In the genomic region with DNA sequence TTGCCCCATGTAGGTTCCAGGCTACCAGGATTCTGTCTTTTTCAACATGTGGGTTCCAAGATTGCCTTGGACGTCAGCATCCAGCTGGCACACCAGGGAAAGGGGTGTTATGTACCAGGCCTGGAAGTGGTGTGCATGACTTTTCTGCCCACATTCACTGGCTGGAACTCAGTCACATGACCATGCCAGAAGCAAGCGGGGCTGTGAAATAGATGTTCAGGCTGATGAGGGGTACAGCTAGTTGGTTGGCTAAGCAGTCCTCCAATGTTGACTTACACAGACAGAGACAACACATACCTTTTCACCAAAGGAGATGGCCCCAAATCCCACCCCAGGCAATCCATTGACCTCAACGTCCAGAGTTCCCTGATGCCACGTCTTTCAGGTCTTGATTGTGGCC, we compare ENCODE assay signal across 36 cellular contexts.
"Had no signal": no experiment of that assay in that cellular context is flagged by ENCODE, and none has a peak within 500 bp of the region (broad histone marks: within the 10 kb centered on the region; RNA-seq: fewer than 3 reads in every experiment).

No MANE protein-coding gene starts in this region.

- H3K27me3 ChIP-seq: adrenal gland, ascending aorta, breast epithelium, dorsolateral prefrontal cortex, esophagus muscularis mucosa, foreskin keratinocyte, gastroesophageal sphincter, heart right ventricle had no signal

- H3K4me3 ChIP-seq: adrenal gland, ascending aorta, breast epithelium, coronary artery, dorsolateral prefrontal cortex, esophagus muscularis mucosa, gastroesophageal sphincter, heart right ventricle had no signal

- DNase-seq: activated B cell treated with CpG ODN at 0.5 μM for 24 hours; activated CD4-positive, alpha-beta T cell treated with anti-CD3 and anti-CD28 coated beads for 48 hours; activated CD4-positive, alpha-beta T cell treated with anti-CD3 and anti-CD28 coated beads, Interleukin-2, amount 50 U/mL, for 1 hour; activated CD4-positive, alpha-beta T cell treated with anti-CD3 and anti-CD28 coated beads, Interleukin-2, amount 50 U/mL, for 48 hours; activated CD8-positive, alpha-beta memory T cell treated with anti-CD3 and anti-CD28 coated beads for 24 hours; activated CD8-positive, alpha-beta T cell treated with anti-CD3 and anti-CD28 coated beads for 36 hours; activated effector memory CD4-positive, alpha-beta T cell treated with Interleukin-2 at 50 U/mL for 16 hours; activated gamma-delta T cell treated with Interleukin-2 at 50 U/mL for 16 hours; activated naive CD4-positive, alpha-beta T cell treated with anti-CD3 and anti-CD28 coated beads for 36 hours; activated naive CD8-positive, alpha-beta T cell treated with anti-CD3 and anti-CD28 coated beads for 36 hours; activated naive CD8-positive, alpha-beta T cell treated with anti-CD3 and anti-CD28 coated beads, Interleukin-2, amount 50 U/mL, for 24 hours; activated T-cell treated with anti-CD3 and anti-CD28 coated beads, Interleukin-2, amount 50 U/mL, for 4 hours; adrenal gland; amygdala; dorsolateral prefrontal cortex; effector memory CD4-positive, alpha-beta T cell; erythroblast; foreskin keratinocyte; heart right ventricle; T-helper 1 cell; T-helper 17 cell; T1000; WERI-Rb-1 had no signal

- H3K4me1 ChIP-seq: adrenal gland, ascending aorta, breast epithelium, gastroesophageal sphincter had no signal

- H3K9me3 Mint-ChIP-seq: activated B cell treated with CpG ODN at 0.5 μM for 24 hours; activated CD8-positive, alpha-beta T cell treated with anti-CD3 and anti-CD28 coated beads for 36 hours; activated naive CD4-positive, alpha-beta T cell treated with anti-CD3 and anti-CD28 coated beads for 36 hours; activated naive CD4-positive, alpha-beta T cell treated with anti-CD3 and anti-CD28 coated beads, Interleukin-2, amount 50 U/mL, for 24 hours; activated naive CD8-positive, alpha-beta T cell treated with anti-CD3 and anti-CD28 coated beads for 36 hours; activated naive CD8-positive, alpha-beta T cell treated with anti-CD3 and anti-CD28 coated beads, Interleukin-2, amount 50 U/mL, for 24 hours; activated T-cell treated with anti-CD3 and anti-CD28 coated beads, Interleukin-2, amount 50 U/mL, for 4 hours; activated T-helper 17 cell treated with anti-CD3 and anti-CD28 coated beads, Interleukin-2, amount 50 U/mL, for 72 hours; brain; central memory CD8-positive, alpha-beta T cell; dendritic cell treated with granulocyte-macrophage colony-stimulating factor and Interleukin-4, amounts not matched to agents 40 ng/mL and 50 ng/mL, for 4 days; endodermal cell; T-helper 2 cell treated with Interferon-gamma antibody and Interleukin-4, amounts not matched to agents 5 μg/mL and 100 μg/mL, for 36 hours had no signal

- H3K36me3 ChIP-seq: adrenal gland, ascending aorta, breast epithelium, esophagus muscularis mucosa, heart right ventricle, WERI-Rb-1 had no signal

- H3K9me3 ChIP-seq: adrenal gland, ascending aorta, breast epithelium, esophagus muscularis mucosa, gastroesophageal sphincter, heart right ventricle had no signal

- H3K27me3 Mint-ChIP-seq: activated B cell treated with CpG ODN at 0.5 μM for 24 hours; activated CD8-positive, alpha-beta T cell treated with anti-CD3 and anti-CD28 coated beads for 36 hours; activated naive CD4-positive, alpha-beta T cell treated with anti-CD3 and anti-CD28 coated beads, Interleukin-2, amount 50 U/mL, for 24 hours; activated naive CD8-positive, alpha-beta T cell treated with anti-CD3 and anti-CD28 coated beads for 36 hours; activated naive CD8-positive, alpha-beta T cell treated with anti-CD3 and anti-CD28 coated beads, Interleukin-2, amount 50 U/mL, for 24 hours; activated T-helper 17 cell treated with anti-CD3 and anti-CD28 coated beads, Interleukin-2, amount 50 U/mL, for 72 hours; central memory CD8-positive, alpha-beta T cell; dendritic cell treated with granulocyte-macrophage colony-stimulating factor and Interleukin-4, amounts not matched to agents 40 ng/mL and 50 ng/mL, for 4 days; T-helper 17 cell had no signal

- H3K4me1 Mint-ChIP-seq: activated naive CD8-positive, alpha-beta T cell treated with anti-CD3 and anti-CD28 coated beads, Interleukin-2, amount 50 U/mL, for 24 hours; activated T-helper 17 cell treated with anti-CD3 and anti-CD28 coated beads, Interleukin-2, amount 50 U/mL, for 72 hours; brain; central memory CD8-positive, alpha-beta T cell; T-helper 17 cell had no signal

- H3K4me3 Mint-ChIP-seq: activated B cell treated with CpG ODN at 0.5 μM for 24 hours; activated CD8-positive, alpha-beta T cell treated with anti-CD3 and anti-CD28 coated beads for 36 hours; activated naive CD4-positive, alpha-beta T cell treated with anti-CD3 and anti-CD28 coated beads for 36 hours; activated naive CD4-positive, alpha-beta T cell treated with anti-CD3 and anti-CD28 coated beads, Interleukin-2, amount 50 U/mL, for 24 hours; activated naive CD8-positive, alpha-beta T cell treated with anti-CD3 and anti-CD28 coated beads for 36 hours; activated naive CD8-positive, alpha-beta T cell treated with anti-CD3 and anti-CD28 coated beads, Interleukin-2, amount 50 U/mL, for 24 hours; activated T-cell treated with anti-CD3 and anti-CD28 coated beads, Interleukin-2, amount 50 U/mL, for 4 hours; activated T-helper 17 cell treated with anti-CD3 and anti-CD28 coated beads, Interleukin-2, amount 50 U/mL, for 72 hours; brain; central memory CD8-positive, alpha-beta T cell; dendritic cell treated with granulocyte-macrophage colony-stimulating factor and Interleukin-4, amounts not matched to agents 40 ng/mL and 50 ng/mL, for 4 days; endodermal cell; T-helper 17 cell; T-helper 2 cell treated with Interferon-gamma antibody and Interleukin-4, amounts not matched to agents 5 μg/mL and 100 μg/mL, for 36 hours had no signal

- ATAC-seq: activated CD4-positive, CD25-positive, alpha-beta regulatory T cell treated with anti-CD3 and anti-CD28 coated beads, Interleukin-2, amount 50 U/mL, for 24 hours; activated CD8-positive, alpha-beta T cell treated with anti-CD3 and anti-CD28 coated beads for 36 hours; activated naive CD8-positive, alpha-beta T cell treated with anti-CD3 and anti-CD28 coated beads, Interleukin-2, amount 50 U/mL, for 24 hours; activated T-cell treated with anti-CD3 and anti-CD28 coated beads, Interleukin-2, amount 50 U/mL, for 4 hours; activated T-helper 17 cell treated with anti-CD3 and anti-CD28 coated beads, Interleukin-2, amount 50 U/mL, for 72 hours; foreskin keratinocyte; gastroesophageal sphincter; heart right ventricle; T-helper 17 cell had no signal

- H3K27ac Mint-ChIP-seq: activated B cell treated with CpG ODN at 0.5 μM for 24 hours; activated CD8-positive, alpha-beta T cell treated with anti-CD3 and anti-CD28 coated beads for 36 hours; activated naive CD4-positive, alpha-beta T cell treated with anti-CD3 and anti-CD28 coated beads for 36 hours; activated naive CD4-positive, alpha-beta T cell treated with anti-CD3 and anti-CD28 coated beads, Interleukin-2, amount 50 U/mL, for 24 hours; activated naive CD8-positive, alpha-beta T cell treated with anti-CD3 and anti-CD28 coated beads for 36 hours; activated naive CD8-positive, alpha-beta T cell treated with anti-CD3 and anti-CD28 coated beads, Interleukin-2, amount 50 U/mL, for 24 hours; activated T-helper 17 cell treated with anti-CD3 and anti-CD28 coated beads, Interleukin-2, amount 50 U/mL, for 72 hours; brain; endodermal cell; T-helper 17 cell; T-helper 2 cell treated with Interferon-gamma antibody and Interleukin-4, amounts not matched to agents 5 μg/mL and 100 μg/mL, for 36 hours had no signal

- H3K27ac ChIP-seq: adrenal gland, ascending aorta, breast epithelium, coronary artery, esophagus muscularis mucosa, foreskin keratinocyte, gastroesophageal sphincter, heart right ventricle, WERI-Rb-1 had no signal

- H3K36me3 Mint-ChIP-seq: activated naive CD8-positive, alpha-beta T cell treated with anti-CD3 and anti-CD28 coated beads for 36 hours; brain had no signal
